Comparison of ENCODE assay signal across 14 cellular contexts in genomic region chr20:47346172-47346571, GRCh38. TPM values are rescaled to one million over a fixed set of nuclear protein-coding genes. Genes with fewer than 3 reads are reported as not detected.
DNase-seq lines count a peak whose midpoint lies in the region; ATAC-seq and TF ChIP-seq lines count a peak whose summit lies in the region.
"Had no signal": no experiment of that assay in that cellular context is flagged by ENCODE, and none has a peak within 500 bp of the region (broad histone marks: within the 10 kb centered on the region; RNA-seq: fewer than 3 reads in every experiment).

No MANE protein-coding gene starts in this region.

- H3K36me3 Mint-ChIP-seq in activated CD4-positive, alpha-beta T cell treated with anti-CD3 and anti-CD28 coated beads for 36 hours (ENCODE audit: low read depth) = peaks cover 38% of the 10 kb centered on the region
- peaks cover 34% of the 10 kb centered on the region for H3K36me3 Mint-ChIP-seq in T-cell

- peaks cover 0 to 22% of the 10 kb centered on the region in 2 donors for H3K36me3 ChIP-seq in gastroesophageal sphincter
- H3K36me3 ChIP-seq: pancreas had no signal

- H3K9me3 Mint-ChIP-seq in activated CD4-positive, alpha-beta T cell treated with anti-CD3 and anti-CD28 coated beads for 36 hours (ENCODE audit: low read depth) = no peaks in the 10 kb centered on the region
- no peaks in the 10 kb centered on the region for H3K9me3 Mint-ChIP-seq in T-cell
- no peaks in the 10 kb centered on the region for H3K9me3 Mint-ChIP-seq in stimulated activated naive CD8-positive, alpha-beta T cell treated with anti-CD3 and anti-CD28 coated beads, Interleukin-15, amount 100 ng/mL, for 72 hours
- H3K9me3 Mint-ChIP-seq: effector memory CD8-positive, alpha-beta T cell had no signal

- H3K27me3 Mint-ChIP-seq in activated CD4-positive, alpha-beta T cell treated with anti-CD3 and anti-CD28 coated beads for 36 hours = no peaks in the 10 kb centered on the region
- H3K27me3 Mint-ChIP-seq in T-cell = no peaks in the 10 kb centered on the region
- no peaks in the 10 kb centered on the region for H3K27me3 Mint-ChIP-seq in stimulated activated naive CD8-positive, alpha-beta T cell treated with anti-CD3 and anti-CD28 coated beads, Interleukin-15, amount 100 ng/mL, for 72 hours
- H3K27me3 Mint-ChIP-seq: effector memory CD8-positive, alpha-beta T cell had no signal

- no peaks in the 10 kb centered on the region for H3K27me3 ChIP-seq in gastroesophageal sphincter
- H3K27me3 ChIP-seq: heart left ventricle, pancreas had no signal

- H3K4me3 ChIP-seq in gastroesophageal sphincter = no peak overlapping the region
- H3K4me3 ChIP-seq: heart left ventricle had no signal

- no peaks in the 10 kb centered on the region for H3K9me3 ChIP-seq in gastroesophageal sphincter
- H3K9me3 ChIP-seq: heart left ventricle, pancreas had no signal

- ATAC-seq in activated CD4-positive, alpha-beta T cell treated with anti-CD3 and anti-CD28 coated beads for 36 hours = no peak
- ATAC-seq in T-cell (replicated peaks in 1 of 4) = peak; percentile 60 to 82 (median 80)
- ATAC-seq in gastroesophageal sphincter = no peak
- ATAC-seq in stimulated activated naive CD8-positive, alpha-beta T cell treated with anti-CD3 and anti-CD28 coated beads, Interleukin-15, amount 100 ng/mL, for 72 hours = no peak
- ATAC-seq in GM21717 (IDR thresholded peaks at IDR 0.05; ENCODE audit: unreplicated experiment) = no peak
- ATAC-seq: effector memory CD8-positive, alpha-beta T cell; heart left ventricle; pancreas had no signal

- POLR2A ChIA-PET in activated CD4-positive, alpha-beta T cell treated with anti-CD3 and anti-CD28 coated beads for 36 hours (lab: Charles Lee) = no interaction called here
- POLR2A ChIA-PET in T-cell (lab: Charles Lee) = no interaction called here

- TF ChIP-seq CTCF in gastroesophageal sphincter (IDR thresholded peaks at IDR 0.05) = no peak

- no peak for TF ChIP-seq EP300 in gastroesophageal sphincter (IDR thresholded peaks at IDR 0.05)

- peak overlapping the region in 3 of 4 donors; percentile 86 to 100 (median 99) for H3K27ac ChIP-seq in gastroesophageal sphincter

- H3K4me1 ChIP-seq in gastroesophageal sphincter = peaks cover 18 to 95% (median 24%) of the 10 kb centered on the region in 3 donors

- no peak for TF ChIP-seq POLR2A in gastroesophageal sphincter (IDR thresholded peaks at IDR 0.05)

- WGBS in gastroesophageal sphincter (ENCODE audit: low coverage in 1 of 2), 2 donors = 93 to 94% methylated on average over 2 of the region's 3 CpGs

- intact Hi-C loops in activated CD4-positive, alpha-beta T cell treated with anti-CD3 and anti-CD28 coated beads for 36 hours (cut with DNase I, micrococcal nuclease) = no loop called here

- CTCF ChIA-PET in activated CD4-positive, alpha-beta T cell treated with anti-CD3 and anti-CD28 coated beads for 36 hours (lab: Charles Lee) = no interaction called here
- CTCF ChIA-PET in T-cell (lab: Charles Lee) = no interaction called here

- H3K4me3 Mint-ChIP-seq in activated CD4-positive, alpha-beta T cell treated with anti-CD3 and anti-CD28 coated beads for 36 hours = no peak overlapping the region
- peak overlapping the region in 2 of 3 donors; percentile 17 to 62 for H3K4me3 Mint-ChIP-seq in T-cell
- peak overlapping the region in 1 of 2 donors; percentile 19 for H3K4me3 Mint-ChIP-seq in stimulated activated naive CD8-positive, alpha-beta T cell treated with anti-CD3 and anti-CD28 coated beads, Interleukin-15, amount 100 ng/mL, for 72 hours

- peak; percentile 8 for DNase-seq in activated CD4-positive, alpha-beta T cell treated with anti-CD3 and anti-CD28 coated beads for 36 hours
- DNase-seq in activated CD4-positive, alpha-beta T cell treated with anti-CD3 and anti-CD28 coated beads, Interleukin-2, amount 50 U/mL, for 4 hours = no peak
- peak in 8 of 34 experiments; percentile 0 to 31 (median 12) for DNase-seq in T-cell
- no peak for DNase-seq in stimulated activated naive CD8-positive, alpha-beta T cell treated with anti-CD3 and anti-CD28 coated beads, Interleukin-15, amount 100 ng/mL, for 72 hours
- DNase-seq in hepatic stellate cell (ENCODE audit: low spot score) = no peak
- no peak for DNase-seq in MV-4-11 (lab: John Stamatoyannopoulos, UW)
- DNase-seq: 8988T; effector memory CD8-positive, alpha-beta T cell; heart left ventricle; NCI-H1417 treated with DMSO at 0.1 percent for 48 hours; NCI-H526; pancreas had no signal

- peak overlapping the region; percentile 63 for H3K27ac Mint-ChIP-seq in activated CD4-positive, alpha-beta T cell treated with anti-CD3 and anti-CD28 coated beads for 36 hours
- H3K27ac Mint-ChIP-seq in T-cell = peak overlapping the region; percentile 72 to 81
- H3K27ac Mint-ChIP-seq in stimulated activated naive CD8-positive, alpha-beta T cell treated with anti-CD3 and anti-CD28 coated beads, Interleukin-15, amount 100 ng/mL, for 72 hours = peak overlapping the region; percentile 90

- H3K4me1 Mint-ChIP-seq in activated CD4-positive, alpha-beta T cell treated with anti-CD3 and anti-CD28 coated beads for 36 hours = peaks cover 30% of the 10 kb centered on the region
- H3K4me1 Mint-ChIP-seq in T-cell = peaks cover 19 to 40% (median 19%) of the 10 kb centered on the region in 3 donors
- H3K4me1 Mint-ChIP-seq in stimulated activated naive CD8-positive, alpha-beta T cell treated with anti-CD3 and anti-CD28 coated beads, Interleukin-15, amount 100 ng/mL, for 72 hours = peaks cover 21% of the 10 kb centered on the region

RNA-seq across cellular contexts. Expression of gene ZMYND8, which starts 10.3 kb away (rescaled TPM):
- total RNA-seq in activated CD4-positive, alpha-beta T cell treated with anti-CD3 and anti-CD28 coated beads for 36 hours = 10 to 100 TPM; 33.7 to 50.3 TPM
- total RNA-seq in T-cell (10 to 100 TPM; 39.6 to 68.9 (median 43.6) TPM), gastroesophageal sphincter (10 to 100 TPM; 32.2 to 78.9 (median 54.4) TPM)

Comparison
In these comparisons a context has a peak if more than half of its experiments do, and no peak if none do; other contexts are left out.
1. ATAC-seq: peak in T-cell (4 of 4); none in activated CD4-positive, alpha-beta T cell treated with anti-CD3 and anti-CD28 coated beads for 36 hours (single experiment), gastroesophageal sphincter (single experiment), stimulated activated naive CD8-positive, alpha-beta T cell treated with anti-CD3 and anti-CD28 coated beads, Interleukin-15, amount 100 ng/mL, for 72 hours (single experiment) and GM21717 (single experiment).
2. Peak in every context shown above with its lines, with median percentiles within 50 percentile points of each other: H3K27ac Mint-ChIP-seq.